ENCODE assay signal across 17 cellular contexts in the genomic region with DNA sequence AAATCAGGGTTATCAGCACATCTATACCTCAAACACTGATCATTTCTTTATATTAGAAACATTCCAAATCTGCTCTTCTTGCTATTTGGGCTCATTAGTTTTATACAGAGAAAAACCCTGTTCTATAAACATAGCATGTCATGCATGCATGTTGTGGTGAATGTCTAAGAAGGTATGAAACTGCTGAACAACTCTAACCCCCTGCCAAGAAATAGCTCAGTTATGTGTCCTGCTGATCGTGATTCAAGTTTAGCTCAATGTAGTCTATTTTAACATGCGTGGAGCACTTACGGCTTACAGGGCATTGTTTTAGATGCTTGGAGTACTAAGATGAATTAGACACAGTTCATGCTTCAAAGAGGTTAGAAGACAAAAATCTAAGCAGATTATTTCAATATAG. TPM values are rescaled to one million over a fixed set of nuclear protein-coding genes. Genes with fewer than 3 reads are reported as not detected.
DNase-seq lines count a peak whose midpoint lies in the region; ATAC-seq and TF ChIP-seq lines count a peak whose summit lies in the region.
"Had no signal": no experiment of that assay in that cellular context is flagged by ENCODE, and none has a peak within 500 bp of the region (broad histone marks: within the 10 kb centered on the region; RNA-seq: fewer than 3 reads in every experiment).

No MANE protein-coding gene starts in this region.

- no peak overlapping the region for H3K4me3 ChIP-seq in AG04450 (ENCODE audit: low read depth, low read length)
- no peak overlapping the region for H3K4me3 ChIP-seq in HCT116 (replicated peaks in 1 of 2; ENCODE audit: low read depth in 1 of 2, low read length in 2 of 2)
- no peak overlapping the region for H3K4me3 ChIP-seq in astrocyte of the spinal cord (ENCODE audit: low read depth, low read length)
- H3K4me3 ChIP-seq: BLaER1 treated with 17β-estradiol and CSF1 and Interleukin-3, amounts not matched to agents 10 nM and 100 nM; HAP-1; SK-N-MC had no signal

- no peak overlapping the region for H3K9ac ChIP-seq in HCT116 (ENCODE audit: low read length)
- H3K9ac ChIP-seq: BLaER1 treated with 17β-estradiol and CSF1 and Interleukin-3, amounts not matched to agents 10 nM and 100 nM had no signal

- CTCF ChIA-PET in AG04450 (lab: Charles Lee) (interaction anchor here (0.6 to 2.6 kb wide), 9 partner anchors 12 to 1239 kb away, joined by 3 to 13 read pairs (median 3); no protein-coding TSS in a partner anchor), HCT116 (lab: Charles Lee) (interaction anchor here (1.0 kb wide), 1 partner anchor 546 kb away, joined by 3 read pairs; no protein-coding TSS in a partner anchor)

- BruUV-seq in HCT116 (replicated peaks; lab: Mats Ljungman, UMichigan), result no TSS peak

- no peak overlapping the region for H3K4me3 Mint-ChIP-seq in CD14-positive monocyte
- H3K4me3 Mint-ChIP-seq: CD8-positive, alpha-beta memory T cell had no signal

- no peaks in the 10 kb centered on the region for H3K27me3 ChIP-seq in AG04450 (ENCODE audit: control insufficient read depth, insufficient read depth, low read length)
- no peaks in the 10 kb centered on the region for H3K27me3 ChIP-seq in HCT116 (ENCODE audit: insufficient read depth, low read length)
- H3K27me3 ChIP-seq: BLaER1 treated with 17β-estradiol and CSF1 and Interleukin-3, amounts not matched to agents 10 nM and 100 nM had no signal

- no peak overlapping the region for H3K4me2 ChIP-seq in HCT116 (ENCODE audit: low read length)
- H3K4me2 ChIP-seq: BLaER1 treated with 17β-estradiol and CSF1 and Interleukin-3, amounts not matched to agents 10 nM and 100 nM had no signal

- no peaks in the 10 kb centered on the region for H3K36me3 ChIP-seq in HCT116 (ENCODE audit: control insufficient read depth in 1 of 2, insufficient read depth in 2 of 2, low read length in 2 of 2)
- H3K36me3 ChIP-seq: BLaER1 treated with 17β-estradiol and CSF1 and Interleukin-3, amounts not matched to agents 10 nM and 100 nM; HAP-1 had no signal

- peaks cover 0 to 2% (median 0%) of the 10 kb centered on the region in 3 donors for H3K27me3 Mint-ChIP-seq in CD14-positive monocyte (ENCODE audit: low read depth in 3 of 3)

- H4K20me1 ChIP-seq in HCT116 (ENCODE audit: insufficient read depth), result no peaks in the 10 kb centered on the region
- H4K20me1 ChIP-seq: BLaER1 treated with 17β-estradiol and CSF1 and Interleukin-3, amounts not matched to agents 10 nM and 100 nM had no signal

- in situ Hi-C loops in astrocyte of the spinal cord (cut with HindIII; ENCODE audit: low sequenced_read_pairs), result no loop called here

- no peak for TF ChIP-seq RAD21 in HCT116 (IDR thresholded peaks at IDR 0.05; ENCODE audit: low read depth)

- RAD21 ChIA-PET in HCT116 (lab: Charles Lee; ENCODE audit: low non-redundant PET in 1 of 2, low total read pairs in 2 of 2, uncharacterized antibody in 2 of 2, unreplicated experiment in 2 of 2), result no interaction called here

- peaks cover 1% of the 10 kb centered on the region for H3K4me1 Mint-ChIP-seq in CD14-positive monocyte

- TF ChIP-seq CTCF in AG04450 (IDR thresholded peaks at IDR 0.05; ENCODE audit: low read depth, low read length) (no peak), HCT116 (IDR thresholded peaks at IDR 0.05 in 2 of 3, conservative IDR thresholded peaks at IDR 0.05 in 1 of 3; ENCODE audit: borderline replicate concordance in 1 of 3, insufficient read depth in 1 of 3, low read depth in 2 of 3, low read length in 2 of 3) (no peak), astrocyte of the spinal cord (IDR thresholded peaks at IDR 0.05; ENCODE audit: low read depth, low read length) (no peak), CD14-positive monocyte (IDR thresholded peaks at IDR 0.05) (no peak)

- no peaks in the 10 kb centered on the region for H3K36me3 Mint-ChIP-seq in CD14-positive monocyte
- H3K36me3 Mint-ChIP-seq: CD8-positive, alpha-beta memory T cell had no signal

- H2AFZ ChIP-seq in HCT116 (ENCODE audit: low read depth, low read length, poor library complexity, severe bottlenecking), result peak overlapping the region; percentile 41

- H3K27ac ChIP-seq in AG04450 (ENCODE audit: low read depth, low read length) (no peak overlapping the region), HCT116 (ENCODE audit: low read depth, low read length) (no peak overlapping the region)
- H3K27ac ChIP-seq: BLaER1 treated with 17β-estradiol and CSF1 and Interleukin-3, amounts not matched to agents 10 nM and 100 nM; SK-N-MC had no signal

- POLR2A ChIA-PET in AG04450 (lab: Yijun Ruan, JAX) (no interaction called here), HCT116 (lab: Charles Lee) (no interaction called here)

- H3K9me3 ChIP-seq in AG04450 (ENCODE audit: control insufficient read depth, insufficient read depth, low read length) (no peaks in the 10 kb centered on the region), HCT116 (ENCODE audit: control insufficient read depth in 1 of 2, insufficient read depth in 1 of 2, low read depth in 1 of 2, low read length in 2 of 2) (no peaks in the 10 kb centered on the region)
- H3K9me3 ChIP-seq: BLaER1 treated with 17β-estradiol and CSF1 and Interleukin-3, amounts not matched to agents 10 nM and 100 nM; HAP-1 had no signal

- ATAC-seq in HCT116 (no peak), GM18520 (IDR thresholded peaks at IDR 0.05; ENCODE audit: unreplicated experiment) (no peak)

- intact Hi-C loops in HCT116 (cut with micrococcal nuclease), result loop anchor here (10.0 kb wide), 1 partner anchor 620 kb away; no protein-coding TSS in a partner anchor
- intact Hi-C loops in CD14-positive monocyte (cut with micrococcal nuclease), result loop anchor here in 1 of 2 donors (10.0 kb wide), 1 partner anchor 1230 kb away; no protein-coding TSS in a partner anchor

- H3K9me2 ChIP-seq in HCT116 (ENCODE audit: insufficient read depth), result no peaks in the 10 kb centered on the region

- DNase-seq in AG04450 (ENCODE audit: low read depth, low spot score), result peak; percentile 72
- no peak for DNase-seq in HCT116 (ENCODE audit: low read depth, low spot score)
- peak; percentile 78 for DNase-seq in astrocyte of the spinal cord (ENCODE audit: low read depth, low spot score)
- DNase-seq in kidney tubule cell (ENCODE audit: low spot score), result peak; percentile 30
- no peak for DNase-seq in KG1 (lab: John Stamatoyannopoulos, UW)
- no peak for DNase-seq in NCI-H345 treated with DMSO at 0.1 percent for 48 hours (lab: John Stamatoyannopoulos, UW; ENCODE audit: unreplicated experiment)
- DNase-seq in CD14-positive monocyte (ENCODE audit: low spot score), result no peak
- DNase-seq: CD8-positive, alpha-beta memory T cell; NCI-H1092 treated with DMSO at 0.1 percent for 48 hours; NCI-H2081 treated with DMSO at 0.1 percent for 48 hours; NCI-H510A; NCI-H82; SHP77 had no signal

- H3K27ac Mint-ChIP-seq in CD14-positive monocyte, result no peak overlapping the region
- H3K27ac Mint-ChIP-seq: CD8-positive, alpha-beta memory T cell had no signal

- H3K9me3 Mint-ChIP-seq in CD14-positive monocyte, result peaks cover 0 to 2% (median 0%) of the 10 kb centered on the region in 7 donors
- H3K9me3 Mint-ChIP-seq: CD8-positive, alpha-beta memory T cell had no signal

- H3K79me2 ChIP-seq in HCT116 (ENCODE audit: insufficient read depth, low read length), result no peaks in the 10 kb centered on the region

- no peak for TF ChIP-seq POLR2A in HCT116 (IDR thresholded peaks at IDR 0.05; ENCODE audit: borderline replicate concordance, extremely low read depth, insufficient read depth, insufficient read length)

- peaks cover 36 to 66% of the 10 kb centered on the region in 2 experiments for H3K4me1 ChIP-seq in HCT116 (ENCODE audit: control insufficient read depth in 1 of 2, insufficient read depth in 2 of 2, low read length in 2 of 2)
- H3K4me1 ChIP-seq: BLaER1 treated with 17β-estradiol and CSF1 and Interleukin-3, amounts not matched to agents 10 nM and 100 nM had no signal

TF ChIP-seq in HCT116, 20 proteins besides CTCF, POLR2A, EP300 and RAD21 (continues in another document):
- no peak for TF ChIP-seq ATF3 (IDR thresholded peaks at IDR 0.05)
- TF ChIP-seq CEBPB (IDR thresholded peaks at IDR 0.05; ENCODE audit: low read depth), result no peak
- no peak for TF ChIP-seq ZFX (IDR thresholded peaks at IDR 0.05)
- no peak for TF ChIP-seq ELF1 (IDR thresholded peaks at IDR 0.05; ENCODE audit: borderline replicate concordance, low read depth)
- TF ChIP-seq EZH2 (IDR thresholded peaks at IDR 0.05), result no peak
- TF ChIP-seq FOSL1 (IDR thresholded peaks at IDR 0.05; ENCODE audit: low read depth), result no peak
- TF ChIP-seq, protein P1, sequence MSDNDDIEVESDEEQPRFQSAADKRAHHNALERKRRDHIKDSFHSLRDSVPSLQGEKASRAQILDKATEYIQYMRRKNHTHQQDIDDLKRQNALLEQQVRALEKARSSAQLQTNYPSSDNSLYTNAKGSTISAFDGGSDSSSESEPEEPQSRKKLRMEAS (IDR thresholded peaks at IDR 0.05), result no peak
- TF ChIP-seq, protein P2, sequence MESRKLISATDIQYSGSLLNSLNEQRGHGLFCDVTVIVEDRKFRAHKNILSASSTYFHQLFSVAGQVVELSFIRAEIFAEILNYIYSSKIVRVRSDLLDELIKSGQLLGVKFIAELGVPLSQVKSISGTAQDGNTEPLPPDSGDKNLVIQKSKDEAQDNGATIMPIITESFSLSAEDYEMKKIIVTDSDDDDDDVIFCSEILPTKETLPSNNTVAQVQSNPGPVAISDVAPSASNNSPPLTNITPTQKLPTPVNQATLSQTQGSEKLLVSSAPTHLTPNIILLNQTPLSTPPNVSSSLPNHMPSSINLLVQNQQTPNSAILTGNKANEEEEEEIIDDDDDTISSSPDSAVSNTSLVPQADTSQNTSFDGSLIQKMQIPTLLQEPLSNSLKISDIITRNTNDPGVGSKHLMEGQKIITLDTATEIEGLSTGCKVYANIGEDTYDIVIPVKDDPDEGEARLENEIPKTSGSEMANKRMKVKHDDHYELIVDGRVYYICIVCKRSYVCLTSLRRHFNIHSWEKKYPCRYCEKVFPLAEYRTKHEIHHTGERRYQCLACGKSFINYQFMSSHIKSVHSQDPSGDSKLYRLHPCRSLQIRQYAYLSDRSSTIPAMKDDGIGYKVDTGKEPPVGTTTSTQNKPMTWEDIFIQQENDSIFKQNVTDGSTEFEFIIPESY (IDR thresholded peaks at IDR 0.05; ENCODE audit: extremely low read depth, insufficient replicate concordance, low read length), result no peak
- no peak for TF ChIP-seq CBX3 (IDR thresholded peaks at IDR 0.05; ENCODE audit: low read depth)
- no peak for TF ChIP-seq TCF7L2 (IDR thresholded peaks at IDR 0.05; ENCODE audit: borderline replicate concordance, extremely low read depth, insufficient read depth, insufficient read length)
- no peak for TF ChIP-seq POLR2AphosphoS5 (IDR thresholded peaks at IDR 0.05; ENCODE audit: low read depth, low read length)
- TF ChIP-seq SP1 (IDR thresholded peaks at IDR 0.05; ENCODE audit: low read depth), result no peak
- no peak for TF ChIP-seq EZH2phosphoT487 (IDR thresholded peaks at IDR 0.05; ENCODE audit: borderline replicate concordance)

RNA-seq across cellular contexts. Expression of gene MYH15, which starts 35.8 kb away (rescaled TPM):
- 0.61 and 0.68 TPM in 2 replicates for polyA plus RNA-seq in AG04450 (2011; rRNA removed)
- 0.74 and 1.1 TPM in 2 replicates for polyA minus RNA-seq in AG04450 (2011; rRNA and poly(A)+ RNA removed)
- total RNA-seq in HCT116 (2021; ENCODE audit: unreplicated experiment), result 11.2 TPM
- polyA plus RNA-seq in HCT116 (2012), result 8.5 and 11.4 TPM in 2 replicates
- polyA plus RNA-seq in CD14-positive monocyte, result not detected
- polyA plus RNA-seq: CD8-positive, alpha-beta memory T cell had no signal

Comparison
In these comparisons a context has a peak if more than half of its experiments do, and no peak if none do; other contexts are left out.
1. DNase-seq: peak in AG04450 (single experiment), astrocyte of the spinal cord (single experiment) and kidney tubule cell (single experiment); none in HCT116 (single experiment), KG1 (single experiment), NCI-H345 treated with DMSO at 0.1 percent for 48 hours (single experiment) and CD14-positive monocyte (single experiment).